ENCODE assay signal across 29 cellular contexts in genomic region chr16:80556481-80556880, GRCh38. TPM values are rescaled to one million over a fixed set of nuclear protein-coding genes. Genes with fewer than 3 reads are reported as not detected.
"Had no signal": no experiment of that assay in that cellular context is flagged by ENCODE, and none has a peak within 500 bp of the region (broad histone marks: within the 10 kb centered on the region; RNA-seq: fewer than 3 reads in every experiment).

No MANE protein-coding gene starts in this region.

- H3K9me3 Mint-ChIP-seq: effector memory CD8-positive, alpha-beta T cell; endodermal cell; mesothelial cell of epicardium had no signal

- ATAC-seq: effector memory CD8-positive, alpha-beta T cell; esophagus mucosa; gastrocnemius medialis; heart right ventricle; left cardiac atrium; left lung; left ventricle myocardium superior; lower lobe of right lung had no signal

- H3K36me3 Mint-ChIP-seq: mesothelial cell of epicardium, naive B cell had no signal

- H3K4me1 ChIP-seq: colonic mucosa, gastrocnemius medialis, heart right ventricle, left lung, lower lobe of right lung had no signal

- H3K4me1 Mint-ChIP-seq: endodermal cell, naive B cell had no signal

- H3K4me3 ChIP-seq: colonic mucosa, dorsolateral prefrontal cortex, esophagus squamous epithelium, gastrocnemius medialis, heart right ventricle, left lung, lower lobe of right lung, mucosa of descending colon had no signal

- H3K27ac Mint-ChIP-seq: effector memory CD8-positive, alpha-beta T cell; endodermal cell; mesothelial cell of epicardium; naive B cell had no signal

- H3K36me3 ChIP-seq: colonic mucosa, esophagus squamous epithelium, gastrocnemius medialis, heart right ventricle, left lung, lower lobe of right lung had no signal

- H3K9me3 ChIP-seq: colonic mucosa, esophagus squamous epithelium, gastrocnemius medialis, heart right ventricle, left lung, lower lobe of right lung, mucosa of descending colon had no signal

- H3K4me3 Mint-ChIP-seq: effector memory CD8-positive, alpha-beta T cell; endodermal cell; mesothelial cell of epicardium; naive B cell had no signal

- H3K27me3 ChIP-seq: colonic mucosa, gastrocnemius medialis had no signal

- DNase-seq: dermis blood vessel endothelial cell; dorsolateral prefrontal cortex; effector CD4-positive, alpha-beta T cell; effector memory CD8-positive, alpha-beta T cell; endodermal cell; erythroblast; esophagus squamous epithelium; foreskin fibroblast; foreskin melanocyte; gastrocnemius medialis; glutamatergic neuron; head of caudate nucleus; heart right ventricle; hippocampal formation; left cardiac atrium; left lung; left ventricle myocardium superior; lower lobe of right lung; mesenchymal stem cell; naive B cell had no signal

- H3K27ac ChIP-seq: colonic mucosa, epithelial cell of prostate, esophagus squamous epithelium, gastrocnemius medialis, heart right ventricle, left lung, lower lobe of right lung had no signal

RNA-seq across cellular contexts. Expression of gene DYNLRB2, which starts 15.7 kb away (rescaled TPM):
- total RNA-seq: colonic mucosa, dermis blood vessel endothelial cell, endodermal cell, esophagus mucosa, gastrocnemius medialis, glomerular endothelial cell, kidney epithelial cell, left cardiac atrium, left ventricle myocardium superior, mesenteric fat pad, mucosa of descending colon, myocyte had no signal
